Comparison of ENCODE assay signal across 1 cellular context in the genomic region with DNA sequence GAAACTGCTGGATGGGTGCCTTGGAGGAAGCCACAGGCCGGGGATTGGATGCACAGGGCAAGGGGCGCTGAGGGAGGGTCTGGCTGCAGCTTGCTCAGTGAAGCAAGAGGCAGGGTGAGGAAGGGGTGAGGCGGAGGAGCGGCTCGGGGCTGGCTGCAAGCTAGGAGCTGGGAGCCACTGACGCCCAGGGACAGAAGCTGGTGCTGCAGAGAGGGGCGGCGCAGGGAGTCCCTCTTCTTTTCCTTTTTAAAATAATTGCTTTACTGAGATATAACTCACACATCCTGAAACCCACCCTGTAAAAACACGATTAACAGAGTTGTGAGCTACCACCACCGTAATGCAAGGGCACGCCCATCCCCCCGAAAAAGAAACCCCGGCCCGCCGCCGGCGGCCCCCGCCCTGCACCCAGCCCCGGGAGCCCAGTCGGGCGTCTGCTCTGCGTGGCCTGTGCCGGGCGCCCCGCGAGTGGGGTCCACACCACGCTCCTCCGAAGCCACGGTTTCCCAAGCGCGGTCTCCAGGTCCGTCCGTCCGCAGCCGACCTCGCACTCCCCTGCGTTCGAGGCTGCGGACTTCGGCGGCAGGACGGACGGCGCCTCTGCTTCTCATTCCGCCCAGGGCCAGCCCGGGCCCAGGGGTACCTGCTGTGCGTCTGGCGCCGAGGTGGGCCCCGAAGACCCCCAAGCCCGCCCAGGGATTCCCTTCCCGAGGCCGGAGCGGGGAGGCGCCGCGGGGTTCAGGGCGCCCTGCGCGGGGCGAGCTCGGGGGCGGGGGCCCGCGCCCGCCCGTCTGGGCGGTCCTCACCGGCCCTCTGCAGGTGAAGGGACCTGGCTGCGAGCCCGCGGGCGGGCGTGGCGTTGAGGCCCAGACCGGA.
TF ChIP-seq lines count a peak whose summit lies in the region.

No MANE protein-coding gene starts in this region.

TF ChIP-seq in HepG2, 621 proteins besides CTCF, POLR2A, EP300 and RAD21 (continued from another document and continues in another):
- no peak for TF ChIP-seq HMGXB3 (CRISPR knock-in tag; IDR thresholded peaks at IDR 0.05; ENCODE audit: borderline replicate concordance)
- TF ChIP-seq ZNF792 (CRISPR knock-in tag; IDR thresholded peaks at IDR 0.05): 0 out of 2 replicates have a peak, but pooled peaks have one; percentile 11
- no peak for TF ChIP-seq ZNF678 (CRISPR knock-in tag; IDR thresholded peaks at IDR 0.05)
- TF ChIP-seq HNRNPL (IDR thresholded peaks at IDR 0.05; ENCODE audit: low read depth, low read length): no peak
- TF ChIP-seq, protein P1, sequence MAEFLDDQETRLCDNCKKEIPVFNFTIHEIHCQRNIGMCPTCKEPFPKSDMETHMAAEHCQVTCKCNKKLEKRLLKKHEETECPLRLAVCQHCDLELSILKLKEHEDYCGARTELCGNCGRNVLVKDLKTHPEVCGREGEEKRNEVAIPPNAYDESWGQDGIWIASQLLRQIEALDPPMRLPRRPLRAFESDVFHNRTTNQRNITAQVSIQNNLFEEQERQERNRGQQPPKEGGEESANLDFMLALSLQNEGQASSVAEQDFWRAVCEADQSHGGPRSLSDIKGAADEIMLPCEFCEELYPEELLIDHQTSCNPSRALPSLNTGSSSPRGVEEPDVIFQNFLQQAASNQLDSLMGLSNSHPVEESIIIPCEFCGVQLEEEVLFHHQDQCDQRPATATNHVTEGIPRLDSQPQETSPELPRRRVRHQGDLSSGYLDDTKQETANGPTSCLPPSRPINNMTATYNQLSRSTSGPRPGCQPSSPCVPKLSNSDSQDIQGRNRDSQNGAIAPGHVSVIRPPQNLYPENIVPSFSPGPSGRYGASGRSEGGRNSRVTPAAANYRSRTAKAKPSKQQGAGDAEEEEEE (CRISPR knock-in tag; IDR thresholded peaks at IDR 0.05; ENCODE audit: borderline replicate concordance): no peak
- TF ChIP-seq FOSL2 (CRISPR knock-in tag; IDR thresholded peaks at IDR 0.05): no peak
- no peak for TF ChIP-seq ZBTB1 (CRISPR knock-in tag; IDR thresholded peaks at IDR 0.05; ENCODE audit: borderline replicate concordance)
- no peak for TF ChIP-seq ZNF232 (CRISPR knock-in tag; IDR thresholded peaks at IDR 0.05; ENCODE audit: borderline replicate concordance)
- TF ChIP-seq ZNF691 (CRISPR knock-in tag; IDR thresholded peaks at IDR 0.05; ENCODE audit: borderline replicate concordance, low read depth): no peak
- peak; percentile 3; the same call in 1 of the 2 replicates for TF ChIP-seq ZNF616 (CRISPR knock-in tag; IDR thresholded peaks at IDR 0.05; ENCODE audit: low read depth)
- peak; percentile 56 for TF ChIP-seq AGO2 (optimal IDR thresholded peaks at IDR 0.05; ENCODE audit: low read depth, low read length)
- 0 out of 2 replicates have a peak, but pooled peaks have one; percentile 8 for TF ChIP-seq MEIS2 (CRISPR knock-in tag; IDR thresholded peaks at IDR 0.05)
- no peak for TF ChIP-seq PPARG (CRISPR knock-in tag; conservative IDR thresholded peaks at IDR 0.05)
- no peak for TF ChIP-seq LCORL (IDR thresholded peaks at IDR 0.05)
- TF ChIP-seq LCORL (CRISPR knock-in tag; IDR thresholded peaks at IDR 0.05): 0 out of 2 replicates have a peak, but pooled peaks have one; percentile 7
- no peak for TF ChIP-seq ZSCAN30 (CRISPR knock-in tag; IDR thresholded peaks at IDR 0.05)
- no peak for TF ChIP-seq JARID2 (CRISPR knock-in tag; IDR thresholded peaks at IDR 0.05; ENCODE audit: insufficient replicate concordance)
- 0 out of 2 replicates have a peak, but pooled peaks have one; percentile 25 for TF ChIP-seq ZNF780A (CRISPR knock-in tag; IDR thresholded peaks at IDR 0.05)
- TF ChIP-seq SMAD1 (CRISPR knock-in tag; IDR thresholded peaks at IDR 0.05; ENCODE audit: borderline replicate concordance, low read depth): 0 out of 2 replicates have a peak, but pooled peaks have one; percentile 78
- no peak for TF ChIP-seq MBNL3 (CRISPR knock-in tag; conservative IDR thresholded peaks at IDR 0.05)
- TF ChIP-seq ASH2L (IDR thresholded peaks at IDR 0.05; ENCODE audit: insufficient read length, low read depth, low read length): peak; percentile 53
- TF ChIP-seq, protein P2, sequence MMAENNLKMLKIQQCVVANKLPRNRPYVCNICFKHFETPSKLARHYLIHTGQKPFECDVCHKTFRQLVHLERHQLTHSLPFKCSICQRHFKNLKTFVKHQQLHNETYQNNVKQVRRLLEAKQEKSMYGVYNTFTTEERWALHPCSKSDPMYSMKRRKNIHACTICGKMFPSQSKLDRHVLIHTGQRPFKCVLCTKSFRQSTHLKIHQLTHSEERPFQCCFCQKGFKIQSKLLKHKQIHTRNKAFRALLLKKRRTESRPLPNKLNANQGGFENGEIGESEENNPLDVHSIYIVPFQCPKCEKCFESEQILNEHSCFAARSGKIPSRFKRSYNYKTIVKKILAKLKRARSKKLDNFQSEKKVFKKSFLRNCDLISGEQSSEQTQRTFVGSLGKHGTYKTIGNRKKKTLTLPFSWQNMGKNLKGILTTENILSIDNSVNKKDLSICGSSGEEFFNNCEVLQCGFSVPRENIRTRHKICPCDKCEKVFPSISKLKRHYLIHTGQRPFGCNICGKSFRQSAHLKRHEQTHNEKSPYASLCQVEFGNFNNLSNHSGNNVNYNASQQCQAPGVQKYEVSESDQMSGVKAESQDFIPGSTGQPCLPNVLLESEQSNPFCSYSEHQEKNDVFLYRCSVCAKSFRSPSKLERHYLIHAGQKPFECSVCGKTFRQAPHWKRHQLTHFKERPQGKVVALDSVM (CRISPR knock-in tag; IDR thresholded peaks at IDR 0.05): peak; percentile 38; the same call in 1 of the 2 replicates
- TF ChIP-seq, protein P3, sequence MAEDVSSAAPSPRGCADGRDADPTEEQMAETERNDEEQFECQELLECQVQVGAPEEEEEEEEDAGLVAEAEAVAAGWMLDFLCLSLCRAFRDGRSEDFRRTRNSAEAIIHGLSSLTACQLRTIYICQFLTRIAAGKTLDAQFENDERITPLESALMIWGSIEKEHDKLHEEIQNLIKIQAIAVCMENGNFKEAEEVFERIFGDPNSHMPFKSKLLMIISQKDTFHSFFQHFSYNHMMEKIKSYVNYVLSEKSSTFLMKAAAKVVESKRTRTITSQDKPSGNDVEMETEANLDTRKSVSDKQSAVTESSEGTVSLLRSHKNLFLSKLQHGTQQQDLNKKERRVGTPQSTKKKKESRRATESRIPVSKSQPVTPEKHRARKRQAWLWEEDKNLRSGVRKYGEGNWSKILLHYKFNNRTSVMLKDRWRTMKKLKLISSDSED (CRISPR knock-in tag; IDR thresholded peaks at IDR 0.05): no peak
- TF ChIP-seq RBM39 (IDR thresholded peaks at IDR 0.05; ENCODE audit: low read depth, low read length, poor library complexity, severe bottlenecking): no peak
- TF ChIP-seq ZNF263 (CRISPR knock-in tag; IDR thresholded peaks at IDR 0.05): no peak
- no peak for TF ChIP-seq ZNF720 (CRISPR knock-in tag; IDR thresholded peaks at IDR 0.05)
- TF ChIP-seq ZNF557 (CRISPR knock-in tag; IDR thresholded peaks at IDR 0.05): no peak
- no peak for TF ChIP-seq SIN3B (IDR thresholded peaks at IDR 0.05; ENCODE audit: low read length)
- no peak; the same call in 1 of the 2 replicates for TF ChIP-seq ZBTB10 (CRISPR knock-in tag; IDR thresholded peaks at IDR 0.05; ENCODE audit: borderline replicate concordance)
- TF ChIP-seq, protein P4, sequence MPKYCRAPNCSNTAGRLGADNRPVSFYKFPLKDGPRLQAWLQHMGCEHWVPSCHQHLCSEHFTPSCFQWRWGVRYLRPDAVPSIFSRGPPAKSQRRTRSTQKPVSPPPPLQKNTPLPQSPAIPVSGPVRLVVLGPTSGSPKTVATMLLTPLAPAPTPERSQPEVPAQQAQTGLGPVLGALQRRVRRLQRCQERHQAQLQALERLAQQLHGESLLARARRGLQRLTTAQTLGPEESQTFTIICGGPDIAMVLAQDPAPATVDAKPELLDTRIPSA (CRISPR knock-in tag; IDR thresholded peaks at IDR 0.05; ENCODE audit: borderline replicate concordance): no peak
- TF ChIP-seq ZSCAN25 (CRISPR knock-in tag; IDR thresholded peaks at IDR 0.05): peak; percentile 99
- peak; percentile 42; the same call in 1 of the 2 replicates for TF ChIP-seq ZSCAN20 (CRISPR knock-in tag; IDR thresholded peaks at IDR 0.05; ENCODE audit: borderline replicate concordance)
- TF ChIP-seq, protein P5, sequence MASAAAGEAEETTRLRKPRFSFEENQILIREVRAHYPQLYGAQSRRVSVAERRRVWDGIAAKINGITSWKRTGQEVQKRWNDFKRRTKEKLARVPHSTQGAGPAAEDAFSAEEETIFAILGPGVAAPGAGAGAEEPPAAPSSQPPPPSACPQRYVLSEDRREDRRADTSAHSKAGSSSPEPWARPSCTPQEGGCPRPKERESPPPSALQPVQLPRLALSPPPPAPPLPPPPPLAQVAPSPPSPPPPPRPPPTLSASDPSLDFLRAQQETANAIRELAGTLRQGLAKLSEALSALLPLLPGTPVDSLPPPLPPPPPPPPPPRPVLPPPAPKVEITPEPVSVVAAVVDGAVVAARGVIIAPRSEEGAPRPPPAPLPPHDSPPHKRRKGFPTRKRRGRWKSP (CRISPR knock-in tag; IDR thresholded peaks at IDR 0.05): no peak
- peak; percentile 36; the same call in 1 of the 2 replicates for TF ChIP-seq ZFP82 (CRISPR knock-in tag; IDR thresholded peaks at IDR 0.05; ENCODE audit: borderline replicate concordance)
- no peak for TF ChIP-seq ELF4 (CRISPR knock-in tag; IDR thresholded peaks at IDR 0.05; ENCODE audit: borderline replicate concordance)
- no peak for TF ChIP-seq DPF2 (CRISPR knock-in tag; IDR thresholded peaks at IDR 0.05; ENCODE audit: borderline replicate concordance, low read depth)
- no peak for TF ChIP-seq NONO (IDR thresholded peaks at IDR 0.05)
- TF ChIP-seq NONO (CRISPR knock-in tag; conservative IDR thresholded peaks at IDR 0.05): peak; percentile 36; the same call in 1 of the 2 replicates
